ENCODE assay signal across 9 cellular contexts in the genomic region with DNA sequence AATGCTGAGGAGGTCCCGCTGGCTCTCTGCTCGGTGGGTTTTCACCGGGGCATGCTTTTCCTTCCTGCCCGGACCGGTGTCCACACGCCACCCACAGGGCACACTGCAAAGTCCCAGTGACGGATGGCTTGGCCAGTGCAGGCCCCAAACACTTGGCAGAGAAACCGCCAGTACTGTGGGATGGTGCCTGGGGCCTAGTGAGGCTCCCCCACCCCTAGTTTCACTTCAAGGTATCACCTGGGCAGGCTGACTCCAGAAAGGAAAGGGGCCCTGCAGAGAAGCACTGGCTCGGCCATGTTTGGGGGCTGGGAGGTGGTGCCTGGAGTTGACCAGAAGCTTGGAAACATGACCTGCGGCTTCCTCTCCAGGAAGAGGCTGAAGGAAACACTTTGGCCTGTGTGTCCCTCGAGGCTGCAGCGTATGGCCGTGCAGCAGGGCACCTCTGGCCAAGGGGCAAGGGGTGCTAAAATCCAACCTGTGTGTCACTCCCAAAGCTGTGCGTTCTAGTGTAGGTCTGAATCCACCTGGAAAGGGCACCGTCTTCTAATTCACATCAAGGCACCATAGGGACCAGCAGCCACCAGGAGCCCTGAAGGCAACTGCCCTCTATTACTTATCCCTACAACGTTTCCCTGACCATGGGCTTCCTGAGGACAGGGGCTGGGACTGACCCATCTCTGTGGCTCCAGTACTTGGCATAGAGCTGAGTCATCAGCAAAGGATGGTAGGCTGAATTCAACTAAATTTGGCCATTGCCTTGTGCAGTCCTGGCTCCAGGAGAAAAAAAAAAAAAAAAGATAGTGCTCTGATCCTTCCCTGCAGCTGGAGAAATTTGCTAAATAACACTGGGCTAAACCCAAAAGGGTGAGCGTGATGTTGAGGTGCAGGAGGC. TPM values are rescaled to one million over a fixed set of nuclear protein-coding genes. Genes with fewer than 3 reads are reported as not detected.
DNase-seq lines count a peak whose midpoint lies in the region; ATAC-seq and TF ChIP-seq lines count a peak whose summit lies in the region.
"Had no signal": no experiment of that assay in that cellular context is flagged by ENCODE, and none has a peak within 500 bp of the region (broad histone marks: within the 10 kb centered on the region; RNA-seq: fewer than 3 reads in every experiment).

No MANE protein-coding gene starts in this region.

- DNase-seq in Caco-2 (peak in 1 of 2 experiments; percentile 39), Panc1 (ENCODE audit: low read depth, low spot score) (no peak), heart right ventricle (no peak), ovary (peak in 4 of 5 donors; percentile 7 to 31 (median 12)), HEK293T (ENCODE audit: extremely low spot score) (no peak), H9 (no peak), GM19238 (ENCODE audit: insufficient read length, low spot score) (no peak)
- DNase-seq: amniotic stem cell, MG63 had no signal

- POLR2A ChIA-PET in Caco-2 (lab: Charles Lee): interaction anchor here (0.6 to 0.9 kb wide), 2 partner anchors 117 to 771 kb away, joined by 5 to 6 read pairs; no protein-coding TSS in a partner anchor
- POLR2A ChIA-PET in Panc1 (lab: Charles Lee): no interaction called here
- POLR2A ChIA-PET in HEK293T (lab: Yijun Ruan, JAX): no interaction called here

- H3K36me3 Mint-ChIP-seq in Caco-2 (ENCODE audit: insufficient read depth, unreplicated experiment): peaks cover 59% of the 10 kb centered on the region
- H3K36me3 Mint-ChIP-seq in H9 (ENCODE audit: insufficient read depth in 1 of 3, low read depth in 3 of 3): peaks cover 0 to 3% (median 0%) of the 10 kb centered on the region in 3 experiments; a peak in 1 of 7 replicates

- H4K20me1 ChIP-seq in H9 (ENCODE audit: control insufficient read depth, insufficient read depth, insufficient read length): no peaks in the 10 kb centered on the region

- no peak overlapping the region for H3K4me2 ChIP-seq in H9 (ENCODE audit: insufficient read depth, insufficient read length, low read length)

- 56 to 68% methylated on average over 17 of the region's 17 CpGs for WGBS in heart right ventricle, 2 donors
- WGBS in ovary, 3 donors: 68 to 73% (median 69%) methylated on average over 17 of the region's 17 CpGs
- WGBS in H9 (ENCODE audit: extremely low coverage, insufficient read length, low lambda C conversion rate): no CpG with 5 or more reads among the region's 17 CpGs

- H3K9me3 ChIP-seq in Caco-2 (no peaks in the 10 kb centered on the region), Panc1 (ENCODE audit: control insufficient read depth, insufficient read depth, low read depth, low read length) (no peaks in the 10 kb centered on the region), heart right ventricle (no peaks in the 10 kb centered on the region), ovary (no peaks in the 10 kb centered on the region), H9 (ENCODE audit: control insufficient read depth, low read depth, low read length) (no peaks in the 10 kb centered on the region)
- H3K9me3 ChIP-seq: MG63 had no signal

- H3T11ph ChIP-seq in H9 (ENCODE audit: low read length): no peak overlapping the region

- H3K79me2 ChIP-seq in H9 (ENCODE audit: insufficient read depth, low read length): no peaks in the 10 kb centered on the region

- no peak overlapping the region for H2BK12ac ChIP-seq in H9 (ENCODE audit: insufficient read length, low read depth, low read length)

- H3K27me3 ChIP-seq in Caco-2 (replicated peaks; ENCODE audit: control insufficient read depth, insufficient read depth, low read length) (no peaks in the 10 kb centered on the region; the same call in 1 of the 2 replicates), Panc1 (ENCODE audit: control insufficient read depth, insufficient read depth, low read length) (no peaks in the 10 kb centered on the region), heart right ventricle (peaks cover 0 to 7% (median 0%) of the 10 kb centered on the region in 7 donors), ovary (no peaks in the 10 kb centered on the region), H9 (ENCODE audit: insufficient read depth, low read length) (no peaks in the 10 kb centered on the region)
- H3K27me3 ChIP-seq: MG63 had no signal

- no peak overlapping the region for H3K4me3 ChIP-seq in Caco-2 (ENCODE audit: low read depth, low read length)
- H3K4me3 ChIP-seq in Panc1 (ENCODE audit: low read depth in 2 of 2, low read length in 2 of 2): no peak overlapping the region
- no peak overlapping the region for H3K4me3 ChIP-seq in heart right ventricle
- no peak overlapping the region for H3K4me3 ChIP-seq in ovary
- H3K4me3 ChIP-seq: MG63 had no signal

- H3K79me1 ChIP-seq in H9 (ENCODE audit: insufficient read depth, low read depth, low read length, poor library complexity, severe bottlenecking): no peaks in the 10 kb centered on the region

- H3K23me2 ChIP-seq in H9 (ENCODE audit: insufficient read length, low read depth, low read length, poor library complexity, severe bottlenecking): peaks cover 4% of the 10 kb centered on the region

- H2BK120ac ChIP-seq in H9 (ENCODE audit: low read depth, low read length, poor library complexity, severe bottlenecking): no peak overlapping the region

- no peak overlapping the region for H4K8ac ChIP-seq in H9 (replicated peaks; ENCODE audit: insufficient read length, low read depth, low read length)

- no peaks in the 10 kb centered on the region for H3K36me3 ChIP-seq in Caco-2 (ENCODE audit: control insufficient read depth, insufficient read depth, low read length)
- 0 out of 2 replicates have a peak, but pooled peaks cover 2% of the 10 kb centered on the region for H3K36me3 ChIP-seq in Panc1 (ENCODE audit: control insufficient read depth, insufficient read depth, low read length)
- peaks cover 0 to 34% (median 0%) of the 10 kb centered on the region in 9 donors for H3K36me3 ChIP-seq in heart right ventricle
- no peaks in the 10 kb centered on the region for H3K36me3 ChIP-seq in ovary
- H3K36me3 ChIP-seq: MG63 had no signal

- peak; percentile 5; the same call in 1 of the 2 replicates for ATAC-seq in Panc1
- ATAC-seq in heart right ventricle: peak in 5 of 8 donors; percentile 8 to 15 (median 11)

- H3K4ac ChIP-seq in H9 (ENCODE audit: low read depth, low read length): no peak overlapping the region; the same call in 1 of the 2 replicates

- no peak overlapping the region for H2BK20ac ChIP-seq in H9 (ENCODE audit: low read depth, low read length, poor library complexity, severe bottlenecking)

- no peak overlapping the region for H3K18ac ChIP-seq in H9 (ENCODE audit: insufficient read length, low read depth, low read length)

- TF ChIP-seq POLR2A in ovary (IDR thresholded peaks at IDR 0.05): no peak

- H3K23ac ChIP-seq in H9 (ENCODE audit: insufficient read length, low read depth, low read length): no peak overlapping the region

- H4K91ac ChIP-seq in H9 (ENCODE audit: insufficient read length, low read depth, low read length): no peak overlapping the region

- H2AK5ac ChIP-seq in H9 (ENCODE audit: insufficient read length, low read length): no peak overlapping the region

- H3K9ac ChIP-seq in H9 (ENCODE audit: extremely low read depth, insufficient read length, low read length): no peak overlapping the region

- no peaks in the 10 kb centered on the region for H3K9me3 Mint-ChIP-seq in Caco-2 (ENCODE audit: unreplicated experiment)
- H3K9me3 Mint-ChIP-seq in H9: no peaks in the 10 kb centered on the region

- intact Hi-C loops in Caco-2 (cut with micrococcal nuclease; ENCODE audit: unreplicated experiment): no loop called here
- intact Hi-C loops in Panc1 (cut with micrococcal nuclease; ENCODE audit: unreplicated experiment): no loop called here
- intact Hi-C loops in heart right ventricle (cut with DNase I): no loop called here
- intact Hi-C loops in ovary (cut with DNase I): no loop called here

- in situ Hi-C loops in Panc1 (cut with HindIII; ENCODE audit: low pct_unique_long_range_greater_than_20kb, low sequenced_read_pairs): no loop called here

- H3K4me1 Mint-ChIP-seq in Caco-2 (ENCODE audit: low read depth, unreplicated experiment) (peaks cover 9% of the 10 kb centered on the region), H9 (peaks cover 4 to 6% of the 10 kb centered on the region in 2 experiments)

- H3K4me1 ChIP-seq in Caco-2 (no peaks in the 10 kb centered on the region), Panc1 (ENCODE audit: control insufficient read depth, insufficient read depth, low read length) (peaks cover 35% of the 10 kb centered on the region), heart right ventricle (peaks cover 0 to 46% (median 19%) of the 10 kb centered on the region in 9 donors), ovary (ENCODE audit: insufficient read depth) (no peaks in the 10 kb centered on the region), H9 (ENCODE audit: insufficient read depth, low read length) (peaks cover 2% of the 10 kb centered on the region; the same call in 1 of the 2 replicates)

- H3K56ac ChIP-seq in H9 (ENCODE audit: insufficient read length, low read depth, low read length): no peak overlapping the region

- no peak overlapping the region for H3K4me3 Mint-ChIP-seq in Caco-2 (ENCODE audit: unreplicated experiment)
- no peak overlapping the region for H3K4me3 Mint-ChIP-seq in H9

- H3K14ac ChIP-seq in H9 (ENCODE audit: insufficient read depth, low read length): no peak overlapping the region; the same call in 1 of the 2 replicates

- no peak for TF ChIP-seq EP300 in ovary (IDR thresholded peaks at IDR 0.05)

- no peak overlapping the region for H2BK5ac ChIP-seq in H9 (ENCODE audit: insufficient read length, low read length)

- peak overlapping the region; percentile 57 for H3K27ac ChIP-seq in Panc1 (ENCODE audit: low read length)
- H3K27ac ChIP-seq in heart right ventricle: no peak overlapping the region
- H3K27ac ChIP-seq in ovary: no peak overlapping the region
- H3K27ac ChIP-seq in H9 (ENCODE audit: insufficient read length, low read depth, low read length): no peak overlapping the region

- H2BK15ac ChIP-seq in H9 (ENCODE audit: low read depth, low read length): no peak overlapping the region

- BruUV-seq in Caco-2 (replicated peaks; lab: Mats Ljungman, UMichigan): no TSS peak
- no TSS peak for BruUV-seq in Panc1 (replicated peaks; lab: Mats Ljungman, UMichigan)

- no peak for TF ChIP-seq CTCF in Caco-2 (IDR thresholded peaks at IDR 0.05; ENCODE audit: insufficient read depth in 1 of 2, low read depth in 1 of 2, low read length in 1 of 2, severe bottlenecking in 1 of 2, unreplicated experiment in 1 of 2)
- TF ChIP-seq CTCF in Panc1 (IDR thresholded peaks at IDR 0.05): no peak
- TF ChIP-seq CTCF in heart right ventricle (IDR thresholded peaks at IDR 0.05): no peak
- no peak for TF ChIP-seq CTCF in ovary (IDR thresholded peaks at IDR 0.05)
- no peak for TF ChIP-seq CTCF in H9 (conservative IDR thresholded peaks at IDR 0.05)

- H4K5ac ChIP-seq in H9 (ENCODE audit: insufficient read length, low read depth, low read length): no peak overlapping the region

- H3K27me3 Mint-ChIP-seq in Caco-2 (ENCODE audit: insufficient read depth, unreplicated experiment) (peaks cover 4% of the 10 kb centered on the region), H9 (ENCODE audit: low read depth) (peaks cover 7% of the 10 kb centered on the region)

- no peak overlapping the region for H2AFZ ChIP-seq in H9 (ENCODE audit: low read length)

- H3K27ac Mint-ChIP-seq in Caco-2 (ENCODE audit: unreplicated experiment) (peak overlapping the region; percentile 29), H9 (no peak overlapping the region; a peak in 2 of 7 replicates)

- CTCF ChIA-PET in Caco-2 (lab: Charles Lee): interaction anchor here (1.1 kb wide), 1 partner anchor 15 kb away, joined by 5 read pairs; no protein-coding TSS in a partner anchor
- CTCF ChIA-PET in Panc1 (lab: Charles Lee): no interaction called here
- CTCF ChIA-PET in HEK293T (lab: Yijun Ruan, JAX): no interaction called here

RNA-seq across cellular contexts. Expression of gene TPBGL, which starts 22.6 kb away (rescaled TPM):
- 0.18 and 0.19 TPM in 2 replicates for total RNA-seq in Caco-2 (2022)
- total RNA-seq in Panc1 (2021; ENCODE audit: unreplicated experiment): 0.54 TPM
- 0.80 TPM for polyA plus RNA-seq in Panc1 (2012; ENCODE audit: insufficient read length)
- under 1 TPM in 5 of 10 donors, not detected in 5; 0.09 to 0.37 (median 0.17) TPM for total RNA-seq in heart right ventricle
- polyA plus RNA-seq in heart right ventricle: under 1 TPM; 0.07 to 0.16 TPM
- under 1 TPM in 5 of 7 donors, not detected in 2; 0.13 to 0.47 (median 0.32) TPM for total RNA-seq in ovary
- under 1 TPM; 0.19 to 0.27 TPM for polyA plus RNA-seq in ovary
- total RNA-seq in H9 (2021): 0.61 and 0.64 TPM in 2 replicates

Comparison
In these comparisons a context has a peak if more than half of its experiments do, and no peak if none do; other contexts are left out.
1. DNase-seq: peak in ovary (4 of 5); none in Panc1 (single experiment), heart right ventricle (0 of 2), HEK293T (single experiment), H9 (single experiment) and GM19238 (single experiment).